ENCODE assay signal across 18 cellular contexts in the genomic region with DNA sequence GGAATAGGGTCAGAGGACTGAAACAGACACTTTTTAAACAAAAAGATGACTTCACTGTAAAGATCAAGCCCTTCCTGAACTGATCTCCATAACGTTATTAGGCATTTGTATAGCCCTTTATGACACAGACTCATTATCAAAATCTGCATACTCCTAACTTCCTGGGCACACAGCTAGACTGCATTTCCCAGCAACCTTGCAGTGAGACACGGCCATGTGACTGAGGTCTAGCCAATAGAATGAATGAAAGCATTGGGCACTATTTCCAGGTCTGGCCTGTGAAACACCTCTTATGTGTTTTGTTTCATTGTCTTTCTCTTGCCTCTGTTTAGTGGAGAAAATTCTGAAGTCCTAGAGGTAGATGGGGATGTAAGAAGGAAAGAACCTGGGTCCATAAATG.
DNase-seq lines count a peak whose midpoint lies in the region; ATAC-seq, FAIRE-seq and TF ChIP-seq lines count a peak whose summit lies in the region.
"Had no signal": no experiment of that assay in that cellular context is flagged by ENCODE, and none has a peak within 500 bp of the region (broad histone marks: within the 10 kb centered on the region; RNA-seq: fewer than 3 reads in every experiment).

No MANE protein-coding gene starts in this region.

- FAIRE-seq in K562 (lab: Jason Lieb, UNC): peak; percentile 73
- FAIRE-seq: H54 had no signal

- no TSS peak for BruUV-seq in K562 (replicated peaks; lab: Mats Ljungman, UMichigan)

- H3K27ac Mint-ChIP-seq in activated CD4-positive, alpha-beta T cell treated with anti-CD3 and anti-CD28 coated beads for 36 hours: no peak overlapping the region
- H3K27ac Mint-ChIP-seq in activated CD4-positive, alpha-beta T cell treated with anti-CD3 and anti-CD28 coated beads, Interleukin-2, amount 10 ng/mL, durations not matched to agents 7 days and 5 days: no peak overlapping the region
- H3K27ac Mint-ChIP-seq: CD14-positive monocyte; CD4-positive, alpha-beta memory T cell; GM23338; HFFc6 had no signal

- H3K27me3 ChIP-seq in K562 (ENCODE audit: control insufficient read depth in 2 of 2, insufficient read depth in 2 of 2, low read length in 2 of 2): no peaks in the 10 kb centered on the region
- no peaks in the 10 kb centered on the region for H3K27me3 ChIP-seq in upper lobe of right lung
- H3K27me3 ChIP-seq: BLaER1 had no signal

- no peak overlapping the region for H3K4me2 ChIP-seq in K562 (ENCODE audit: insufficient read depth, low read length)
- H3K4me2 ChIP-seq: BLaER1, GM23338 had no signal

- peaks cover 3% of the 10 kb centered on the region for H3K27me3 Mint-ChIP-seq in activated CD4-positive, alpha-beta T cell treated with anti-CD3 and anti-CD28 coated beads for 36 hours
- H3K27me3 Mint-ChIP-seq in activated CD4-positive, alpha-beta T cell treated with anti-CD3 and anti-CD28 coated beads, Interleukin-2, amount 10 ng/mL, durations not matched to agents 7 days and 5 days: peaks cover 5% of the 10 kb centered on the region

- TF ChIP-seq POLR2A in K562 (conservative IDR thresholded peaks at IDR 0.05): no peak

- no peak for DNase-seq in activated CD4-positive, alpha-beta T cell treated with anti-CD3 and anti-CD28 coated beads for 36 hours
- no peak for DNase-seq in activated CD4-positive, alpha-beta T cell treated with anti-CD3 and anti-CD28 coated beads, Interleukin-2, amount 10 ng/mL, durations not matched to agents 7 days and 5 days
- DNase-seq in NAMALWA (ENCODE audit: low spot score) (peak; percentile 5), K562 (ENCODE audit: extremely low read depth in 1 of 4, low spot score in 3 of 4) (no peak), NCI-H2196 treated with DMSO at 0.1 percent for 48 hours (lab: John Stamatoyannopoulos, UW; ENCODE audit: unreplicated experiment) (no peak), upper lobe of right lung (no peak)
- DNase-seq: 8988T; CD4-positive, alpha-beta memory T cell; DMS153; DMS79; GDM1; HCEC 1CT; HFFc6 had no signal

- H3K36me3 Mint-ChIP-seq in activated CD4-positive, alpha-beta T cell treated with anti-CD3 and anti-CD28 coated beads for 36 hours (ENCODE audit: low read depth): no peaks in the 10 kb centered on the region
- H3K36me3 Mint-ChIP-seq in activated CD4-positive, alpha-beta T cell treated with anti-CD3 and anti-CD28 coated beads, Interleukin-2, amount 10 ng/mL, durations not matched to agents 7 days and 5 days (ENCODE audit: low read depth): no peaks in the 10 kb centered on the region
- H3K36me3 Mint-ChIP-seq: CD14-positive monocyte; CD4-positive, alpha-beta memory T cell had no signal

- CTCF ChIA-PET in activated CD4-positive, alpha-beta T cell treated with anti-CD3 and anti-CD28 coated beads for 36 hours (lab: Charles Lee): no interaction called here
- CTCF ChIA-PET in activated CD4-positive, alpha-beta T cell treated with anti-CD3 and anti-CD28 coated beads, Interleukin-2, amount 10 ng/mL, durations not matched to agents 7 days and 5 days (lab: Charles Lee): no interaction called here
- CTCF ChIA-PET in K562 (lab: Yijun Ruan, JAX; ENCODE audit: low intra/inter-chr PET ratio): no interaction called here

- peak; percentile 30 for ATAC-seq in activated CD4-positive, alpha-beta T cell treated with anti-CD3 and anti-CD28 coated beads for 36 hours
- peak; percentile 80 for ATAC-seq in K562
- no peak for ATAC-seq in GM18502 (IDR thresholded peaks at IDR 0.05; ENCODE audit: poor library complexity, unreplicated experiment)
- ATAC-seq in upper lobe of right lung: no peak
- ATAC-seq: GM23338 had no signal

- TF ChIP-seq EP300 in K562 (IDR thresholded peaks at IDR 0.05; ENCODE audit: low read length): no peak

- H4K20me1 ChIP-seq in K562 (replicated peaks; ENCODE audit: control insufficient read depth, insufficient read depth, low read length): no peaks in the 10 kb centered on the region
- H4K20me1 ChIP-seq: BLaER1 had no signal

- intact Hi-C loops in activated CD4-positive, alpha-beta T cell treated with anti-CD3 and anti-CD28 coated beads for 36 hours (cut with DNase I, micrococcal nuclease): no loop called here
- intact Hi-C loops in K562 (cut with micrococcal nuclease): no loop called here
- intact Hi-C loops in upper lobe of right lung (cut with DNase I): no loop called here

- TF ChIP-seq CTCF in K562 (IDR thresholded peaks at IDR 0.05 in 2 of 3, conservative IDR thresholded peaks at IDR 0.05 in 1 of 3; ENCODE audit: insufficient read depth in 2 of 3, low read depth in 1 of 3, low read length in 3 of 3) (no peak), upper lobe of right lung (IDR thresholded peaks at IDR 0.05) (no peak)

- H3K36me3 ChIP-seq in K562 (ENCODE audit: control insufficient read depth, insufficient read depth, low read length) (no peaks in the 10 kb centered on the region), upper lobe of right lung (no peaks in the 10 kb centered on the region)
- H3K36me3 ChIP-seq: BLaER1 had no signal

- H2AFZ ChIP-seq in K562 (ENCODE audit: low read depth, low read length): no peak overlapping the region
- H2AFZ ChIP-seq: GM23338 had no signal

- H3K4me3 ChIP-seq in K562: no peak overlapping the region
- H3K4me3 ChIP-seq in upper lobe of right lung: no peak overlapping the region
- H3K4me3 ChIP-seq: BLaER1, GM23338 had no signal

- WGBS in K562 (ENCODE audit: insufficient coverage, low coverage, missing lambda C conversion rate): 17% methylated on average over 2 of the region's 2 CpGs

- POLR2A ChIA-PET in activated CD4-positive, alpha-beta T cell treated with anti-CD3 and anti-CD28 coated beads for 36 hours (lab: Charles Lee): no interaction called here
- POLR2A ChIA-PET in activated CD4-positive, alpha-beta T cell treated with anti-CD3 and anti-CD28 coated beads, Interleukin-2, amount 10 ng/mL, durations not matched to agents 7 days and 5 days (lab: Charles Lee): no interaction called here
- POLR2A ChIA-PET in K562 (lab: Yijun Ruan, JAX): no interaction called here

- no peaks in the 10 kb centered on the region for H3K9me1 ChIP-seq in K562 (ENCODE audit: control insufficient read depth, insufficient read depth, low read length)

- H3K9me3 Mint-ChIP-seq in activated CD4-positive, alpha-beta T cell treated with anti-CD3 and anti-CD28 coated beads for 36 hours (ENCODE audit: low read depth): no peaks in the 10 kb centered on the region
- no peaks in the 10 kb centered on the region for H3K9me3 Mint-ChIP-seq in activated CD4-positive, alpha-beta T cell treated with anti-CD3 and anti-CD28 coated beads, Interleukin-2, amount 10 ng/mL, durations not matched to agents 7 days and 5 days
- H3K9me3 Mint-ChIP-seq: CD14-positive monocyte; CD4-positive, alpha-beta memory T cell; GM23338; HFFc6 had no signal

- no peak overlapping the region for H3K4me3 Mint-ChIP-seq in activated CD4-positive, alpha-beta T cell treated with anti-CD3 and anti-CD28 coated beads for 36 hours
- H3K4me3 Mint-ChIP-seq in activated CD4-positive, alpha-beta T cell treated with anti-CD3 and anti-CD28 coated beads, Interleukin-2, amount 10 ng/mL, durations not matched to agents 7 days and 5 days: no peak overlapping the region
- H3K4me3 Mint-ChIP-seq: CD14-positive monocyte; CD4-positive, alpha-beta memory T cell; GM23338; HFFc6 had no signal

- no peaks in the 10 kb centered on the region for H3K4me1 ChIP-seq in K562 (replicated peaks in 1 of 2; ENCODE audit: control insufficient read depth in 2 of 2, insufficient read depth in 2 of 2, low read length in 2 of 2)
- H3K4me1 ChIP-seq in upper lobe of right lung: peaks cover 4% of the 10 kb centered on the region
- H3K4me1 ChIP-seq: BLaER1 had no signal

- H3K9ac ChIP-seq in K562 (ENCODE audit: insufficient read depth in 1 of 2, low read depth in 2 of 2, low read length in 2 of 2): no peak overlapping the region
- H3K9ac ChIP-seq: BLaER1 had no signal

- H3K4me1 Mint-ChIP-seq in activated CD4-positive, alpha-beta T cell treated with anti-CD3 and anti-CD28 coated beads for 36 hours: no peaks in the 10 kb centered on the region
- no peaks in the 10 kb centered on the region for H3K4me1 Mint-ChIP-seq in activated CD4-positive, alpha-beta T cell treated with anti-CD3 and anti-CD28 coated beads, Interleukin-2, amount 10 ng/mL, durations not matched to agents 7 days and 5 days
- H3K4me1 Mint-ChIP-seq: CD14-positive monocyte had no signal

- H3K9me3 ChIP-seq in K562 (replicated peaks; ENCODE audit: control insufficient read depth, insufficient read depth, low read depth, low read length) (no peaks in the 10 kb centered on the region), upper lobe of right lung (no peaks in the 10 kb centered on the region)
- H3K9me3 ChIP-seq: BLaER1 had no signal

- H3K27ac ChIP-seq in K562 (ENCODE audit: extremely low read depth, low read depth, low read length) (no peak overlapping the region), upper lobe of right lung (no peak overlapping the region)
- H3K27ac ChIP-seq: BLaER1 had no signal

- H3K79me2 ChIP-seq in K562 (ENCODE audit: control insufficient read depth, insufficient read depth, low read length): no peaks in the 10 kb centered on the region

- TF ChIP-seq RAD21 in K562 (CRISPR knock-in tag; conservative IDR thresholded peaks at IDR 0.05 in 1 of 2, IDR thresholded peaks at IDR 0.05 in 1 of 2): no peak

- in situ Hi-C loops in K562 (cut with MboI): no loop called here

TF ChIP-seq in K562, 482 proteins besides CTCF, POLR2A, EP300 and RAD21 (continues in another document):
- TF ChIP-seq, protein P1, sequence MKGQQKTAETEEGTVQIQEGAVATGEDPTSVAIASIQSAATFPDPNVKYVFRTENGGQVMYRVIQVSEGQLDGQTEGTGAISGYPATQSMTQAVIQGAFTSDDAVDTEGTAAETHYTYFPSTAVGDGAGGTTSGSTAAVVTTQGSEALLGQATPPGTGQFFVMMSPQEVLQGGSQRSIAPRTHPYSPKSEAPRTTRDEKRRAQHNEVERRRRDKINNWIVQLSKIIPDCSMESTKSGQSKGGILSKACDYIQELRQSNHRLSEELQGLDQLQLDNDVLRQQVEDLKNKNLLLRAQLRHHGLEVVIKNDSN (CRISPR knock-in tag; IDR thresholded peaks at IDR 0.05): peak; percentile 66
- no peak for TF ChIP-seq ILK (tag; IDR thresholded peaks at IDR 0.05; ENCODE audit: borderline replicate concordance, low read depth)

Comparison
In these comparisons a context has a peak if more than half of its experiments do, and no peak if none do; other contexts are left out.
1. ATAC-seq: peak in activated CD4-positive, alpha-beta T cell treated with anti-CD3 and anti-CD28 coated beads for 36 hours (single experiment) and K562 (single experiment); none in GM18502 (single experiment) and upper lobe of right lung (single experiment).